ENCODE assay signal across 20 cellular contexts in genomic region chr15:83626171-83626802, GRCh38. TPM values are rescaled to one million over a fixed set of nuclear protein-coding genes. Genes with fewer than 3 reads are reported as not detected.
DNase-seq lines count a peak whose midpoint lies in the region; ATAC-seq and TF ChIP-seq lines count a peak whose summit lies in the region.
"Had no signal": no experiment of that assay in that cellular context is flagged by ENCODE, and none has a peak within 500 bp of the region (broad histone marks: within the 10 kb centered on the region; RNA-seq: fewer than 3 reads in every experiment).

No MANE protein-coding gene starts in this region.

- no peak for TF ChIP-seq CTCF in kidney epithelial cell (IDR thresholded peaks at IDR 0.05; ENCODE audit: insufficient read depth, low read length, poor library complexity, severe bottlenecking)

- no peaks in the 10 kb centered on the region for H3K27me3 ChIP-seq in kidney epithelial cell (ENCODE audit: control insufficient read depth, insufficient read depth, low read length)
- H3K27me3 ChIP-seq: heart right ventricle, ovary, spleen had no signal

- no peak for ATAC-seq in GM21367 (IDR thresholded peaks at IDR 0.05; ENCODE audit: unreplicated experiment)
- ATAC-seq: activated CD4-positive, CD25-positive, alpha-beta regulatory T cell treated with anti-CD3 and anti-CD28 coated beads, Interleukin-2, amount 50 U/mL, for 24 hours; HCT116; heart right ventricle had no signal

- H3K4me3 ChIP-seq in kidney epithelial cell (ENCODE audit: low read depth, low read length) = no peak overlapping the region
- H3K4me3 ChIP-seq: coronary artery, heart right ventricle, ovary, spleen had no signal

- DNase-seq in A172 (ENCODE audit: low spot score) = peak; percentile 74
- DNase-seq in HS-5 (ENCODE audit: low read depth) = peak; percentile 34
- peak; percentile 63 for DNase-seq in astrocyte of the hippocampus (ENCODE audit: low read depth, low spot score)
- peak; percentile 48 for DNase-seq in kidney epithelial cell (ENCODE audit: low read depth)
- no peak for DNase-seq in NCI-H82 treated with DMSO at 0.1 percent for 48 hours (lab: John Stamatoyannopoulos, UW; ENCODE audit: unreplicated experiment)
- no peak for DNase-seq in NCI-H2227 treated with DMSO at 0.1 percent for 48 hours (lab: John Stamatoyannopoulos, UW)
- no peak for DNase-seq in activated CD4-positive, CD25-positive, alpha-beta regulatory T cell treated with anti-CD3 and anti-CD28 coated beads, Interleukin-2, amount 50 U/mL, for 72 hours
- DNase-seq: amygdala, erythroblast, heart right ventricle, NCI-H1092 treated with DMSO at 0.1 percent for 48 hours, ovary, SHP77 treated with DMSO at 0.1 percent for 48 hours, spleen had no signal

- H3K36me3 ChIP-seq in kidney epithelial cell (ENCODE audit: control insufficient read depth, insufficient read depth, low read length) = no peaks in the 10 kb centered on the region
- H3K36me3 ChIP-seq: heart right ventricle, ovary, spleen had no signal

RNA-seq across cellular contexts. Expression of gene ADAMTSL3, which starts 27.6 kb away (rescaled TPM):
- not detected in 2 replicates for total RNA-seq in A172 (2014; rRNA removed; shearing (Covaris generic))
- 0.67 and 0.96 TPM in 2 replicates for total RNA-seq in kidney epithelial cell
- total RNA-seq: activated T-helper 1 cell treated with anti-CD3 and anti-CD28 coated beads, Interleukin-12 subunit alpha, Interleukin-12 subunit beta, Interleukin-2, Interleukin-4 antibody, amounts not matched to agents 30 ng/mL and 10 ng/mL and 1 ng/mL, durations not matched to agents 14 hours and 24 hours and 36 hours; B cell had no signal

Comparison
In these comparisons a context has a peak if more than half of its experiments do, and no peak if none do; other contexts are left out.
1. DNase-seq: peak in A172 (single experiment), HS-5 (single experiment), astrocyte of the hippocampus (single experiment) and kidney epithelial cell (single experiment); none in NCI-H82 treated with DMSO at 0.1 percent for 48 hours (single experiment), NCI-H2227 treated with DMSO at 0.1 percent for 48 hours (single experiment) and activated CD4-positive, CD25-positive, alpha-beta regulatory T cell treated with anti-CD3 and anti-CD28 coated beads, Interleukin-2, amount 50 U/mL, for 72 hours (single experiment).